Comparison of ENCODE assay signal across 8 cellular contexts in the genomic region with DNA sequence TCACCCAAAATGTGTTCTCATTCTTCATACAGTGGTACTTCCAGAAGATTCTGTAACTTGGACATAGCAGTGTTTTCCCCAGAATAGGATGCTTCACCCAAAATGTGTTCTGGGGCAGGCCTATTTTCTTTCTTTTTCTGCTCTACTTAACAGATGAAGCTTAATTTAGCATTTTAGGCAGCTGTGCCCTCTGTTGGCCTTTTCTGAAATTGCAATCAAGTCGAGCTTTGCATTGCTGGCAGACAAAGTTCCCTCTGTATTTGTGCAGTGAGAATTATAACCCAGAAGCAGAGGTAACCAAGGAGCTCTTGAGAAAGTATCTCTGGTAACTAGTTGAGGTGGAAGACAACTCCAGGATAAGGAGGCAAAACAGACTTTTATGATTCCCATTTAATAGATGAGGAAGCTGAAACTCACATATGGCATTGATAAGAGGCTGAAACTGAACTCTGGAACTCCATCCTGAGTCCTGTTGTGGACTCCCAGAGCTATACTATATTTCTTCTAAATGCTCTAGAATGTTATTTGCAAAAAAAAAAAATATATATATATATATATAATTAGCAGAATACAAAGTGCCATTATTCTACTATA. TPM values are rescaled to one million over a fixed set of nuclear protein-coding genes. Genes with fewer than 3 reads are reported as not detected.
DNase-seq lines count a peak whose midpoint lies in the region; ATAC-seq and TF ChIP-seq lines count a peak whose summit lies in the region.

No MANE protein-coding gene starts in this region.

- H3K4me1 ChIP-seq in body of pancreas, result no peaks in the 10 kb centered on the region
- no peaks in the 10 kb centered on the region for H3K4me1 ChIP-seq in sigmoid colon

- no peak for ATAC-seq in body of pancreas

- H3K36me3 ChIP-seq in body of pancreas (replicated peaks in 1 of 2; ENCODE audit: insufficient read depth in 1 of 2, low read depth in 2 of 2) (peaks cover 0 to 9% of the 10 kb centered on the region in 2 donors), sigmoid colon (peaks cover 0 to 13% (median 7%) of the 10 kb centered on the region in 4 donors)

- no peaks in the 10 kb centered on the region for H3K9me3 ChIP-seq in body of pancreas
- H3K9me3 ChIP-seq in sigmoid colon, result no peaks in the 10 kb centered on the region

- H3K4me3 ChIP-seq in body of pancreas (no peak overlapping the region), sigmoid colon (no peak overlapping the region)

- TF ChIP-seq CTCF in body of pancreas (IDR thresholded peaks at IDR 0.05), result peak; percentile 18 to 53 (median 47)
- TF ChIP-seq CTCF in sigmoid colon (IDR thresholded peaks at IDR 0.05), result peak in 2 of 4 experiments; percentile 41 to 55

- no peak for TF ChIP-seq EP300 in sigmoid colon (IDR thresholded peaks at IDR 0.05)

- peak; percentile 46 for DNase-seq in A172 (ENCODE audit: low spot score)
- DNase-seq in G401 (ENCODE audit: low spot score), result peak; percentile 84
- DNase-seq in HK-2 (ENCODE audit: unreplicated experiment), result peak; percentile 13
- peak; percentile 75 for DNase-seq in OCI-M1 (lab: John Stamatoyannopoulos, UW)
- DNase-seq in body of pancreas, result peak; percentile 22 to 50 (median 31)
- DNase-seq in left kidney (ENCODE audit: low read depth, low spot score), result peak; percentile 74
- DNase-seq in substantia nigra (lab: John Stamatoyannopoulos, UW), result peak in 27 of 49 donors; percentile 0 to 65 (median 12)
- no peak for DNase-seq in sigmoid colon

- WGBS in body of pancreas, 2 donors, result 0 to 3% methylated on average over 1 of the region's 1 CpG
- 0 to 1% methylated on average over 1 of the region's 1 CpG for WGBS in sigmoid colon, 2 donors

- H3K27me3 ChIP-seq in body of pancreas (no peaks in the 10 kb centered on the region), sigmoid colon (no peaks in the 10 kb centered on the region)

- no peak overlapping the region for H3K27ac ChIP-seq in body of pancreas
- H3K27ac ChIP-seq in substantia nigra (ENCODE audit: low read depth, low read length, poor library complexity, severe bottlenecking), result no peak overlapping the region
- H3K27ac ChIP-seq in sigmoid colon, result no peak overlapping the region

- in situ Hi-C loops in G401 (cut with HindIII; ENCODE audit: low sequenced_read_pairs), result no loop called here

- TF ChIP-seq POLR2A in body of pancreas (IDR thresholded peaks at IDR 0.05), result no peak
- TF ChIP-seq POLR2A in sigmoid colon (IDR thresholded peaks at IDR 0.05), result no peak

- intact Hi-C loops in body of pancreas (cut with DNase I), result no loop called here
- intact Hi-C loops in sigmoid colon (cut with DNase I), result no loop called here

RNA-seq across cellular contexts. Expression of a gene that starts 50.3 kb away (rescaled TPM):
- not detected in 2 replicates for total RNA-seq in A172 (2014; rRNA removed; shearing (Covaris generic))
- not detected in 2 replicates for total RNA-seq in G401 (2014; rRNA removed; shearing (Covaris generic))
- total RNA-seq in body of pancreas (under 1 TPM in 1 of 2 donors, not detected in 1; 0.52 TPM), sigmoid colon (under 1 TPM in 3 of 4 donors, not detected in 1; under 0.01 to 0.99 (median 0.27) TPM)
- polyA plus RNA-seq in sigmoid colon, result 1 to 10 TPM; 1.8 to 8.0 (median 2.8) TPM
